ENCODE assay signal across 9 cellular contexts in the genomic region with DNA sequence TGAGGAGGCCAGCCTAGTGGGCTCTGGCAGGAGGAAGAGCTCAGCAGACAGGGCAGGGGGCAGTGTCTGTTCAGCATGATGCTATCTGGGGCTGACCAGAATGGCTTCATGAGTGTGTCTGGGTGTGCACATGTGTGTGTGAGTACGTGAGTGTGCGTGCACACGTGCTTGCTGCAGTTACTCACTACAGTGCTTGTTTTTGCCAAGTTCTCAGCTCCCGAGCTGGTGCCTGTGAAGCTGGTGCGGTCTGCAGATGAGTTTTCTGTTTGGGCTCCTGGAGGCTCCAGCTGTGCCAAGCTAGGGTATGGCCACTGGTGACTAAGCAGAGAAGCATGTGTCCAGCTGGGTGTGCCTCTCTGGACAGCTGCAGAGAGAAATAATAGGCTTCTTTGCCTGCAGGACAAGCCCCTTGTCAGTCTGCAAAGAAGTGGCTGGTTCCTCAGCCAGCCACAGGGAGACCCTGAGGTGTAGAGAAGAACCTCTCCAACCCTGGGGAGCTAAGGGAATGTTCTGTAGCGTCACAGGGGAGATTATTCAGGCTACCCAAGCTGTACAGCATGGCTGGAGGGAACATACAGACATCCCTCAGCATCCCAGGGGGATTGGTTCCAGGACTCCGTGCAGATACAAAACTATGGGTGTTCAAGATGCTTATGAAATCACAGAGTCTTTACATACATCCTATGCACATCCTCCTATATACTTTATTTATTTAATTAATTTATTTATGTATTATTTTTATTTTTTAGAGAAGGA. TPM values are rescaled to one million over a fixed set of nuclear protein-coding genes. Genes with fewer than 3 reads are reported as not detected.
DNase-seq lines count a peak whose midpoint lies in the region; ATAC-seq and TF ChIP-seq lines count a peak whose summit lies in the region.
"Had no signal": no experiment of that assay in that cellular context is flagged by ENCODE, and none has a peak within 500 bp of the region (broad histone marks: within the 10 kb centered on the region; RNA-seq: fewer than 3 reads in every experiment).

No MANE protein-coding gene starts in this region.

- POLR2A ChIA-PET in SK-N-SH (lab: Yijun Ruan, JAX), result no interaction called here

- H2AFZ ChIP-seq in SK-N-SH (ENCODE audit: low read depth), result no peak overlapping the region

- peaks cover 25% of the 10 kb centered on the region for H3F3A ChIP-seq in SK-N-SH (replicated peaks; ENCODE audit: insufficient read depth)

- TF ChIP-seq RAD21 in SK-N-SH (IDR thresholded peaks at IDR 0.05; ENCODE audit: low read length), result no peak

- peak; percentile 31 for TF ChIP-seq CTCF in SK-N-SH (IDR thresholded peaks at IDR 0.05)

- no peaks in the 10 kb centered on the region for H4K20me1 ChIP-seq in SK-N-SH (ENCODE audit: insufficient read depth)

- H3K27ac ChIP-seq in SK-N-SH (ENCODE audit: low read depth in 2 of 2, low read length in 1 of 2), result peak overlapping the region in 1 of 2 experiments; percentile 49; a peak in 2 of 4 replicates
- peak overlapping the region; percentile 30 for H3K27ac ChIP-seq in rectal smooth muscle tissue (ENCODE audit: low read depth, low read length)
- H3K27ac ChIP-seq in effector memory CD4-positive, alpha-beta T cell (ENCODE audit: insufficient read depth, low read length, poor library complexity, severe bottlenecking), result no peak overlapping the region

- H3K4me3 ChIP-seq in SK-N-SH (ENCODE audit: low read depth in 2 of 2, low read length in 1 of 2) (no peak overlapping the region), rectal smooth muscle tissue (ENCODE audit: low read length) (no peak overlapping the region)
- no peak overlapping the region for H3K4me3 ChIP-seq in effector memory CD4-positive, alpha-beta T cell (ENCODE audit: insufficient read depth, low read depth, low read length, poor library complexity, severe bottlenecking)

- 39% methylated on average over 6 of the region's 7 CpGs for WGBS in SK-N-SH (ENCODE audit: low lambda C conversion rate)

- H3K9me2 ChIP-seq in SK-N-SH, result no peaks in the 10 kb centered on the region

- ATAC-seq in HG02798 (IDR thresholded peaks at IDR 0.05; ENCODE audit: poor library complexity, unreplicated experiment), result no peak

- no peaks in the 10 kb centered on the region for H3K79me2 ChIP-seq in SK-N-SH (ENCODE audit: insufficient read depth)

- peaks cover 8 to 38% of the 10 kb centered on the region in 2 experiments; a peak in 3 of 4 replicates for H3K4me1 ChIP-seq in SK-N-SH (ENCODE audit: control insufficient read depth in 1 of 2, insufficient read depth in 2 of 2, low read depth in 1 of 2, low read length in 1 of 2)
- H3K4me1 ChIP-seq in rectal smooth muscle tissue (ENCODE audit: control insufficient read depth, insufficient read depth, low read length), result no peaks in the 10 kb centered on the region
- no peaks in the 10 kb centered on the region for H3K4me1 ChIP-seq in effector memory CD4-positive, alpha-beta T cell (ENCODE audit: control insufficient read depth, insufficient read depth, low read length, poor library complexity, severe bottlenecking)

- TF ChIP-seq EP300 in SK-N-SH (IDR thresholded peaks at IDR 0.05; ENCODE audit: borderline replicate concordance in 1 of 2, low read depth in 1 of 2, low read length in 1 of 2), result peak in 1 of 2 experiments; percentile 42; a peak in 1 of 4 replicates

- CTCF ChIA-PET in SK-N-SH (lab: Yijun Ruan, JAX), result interaction anchor here (1.3 kb wide), 1 partner anchor 16 kb away, joined by 4 read pairs; no protein-coding TSS in a partner anchor

- H3K27me3 ChIP-seq in SK-N-SH (ENCODE audit: insufficient read depth), result no peaks in the 10 kb centered on the region
- no peaks in the 10 kb centered on the region for H3K27me3 ChIP-seq in rectal smooth muscle tissue (ENCODE audit: control insufficient read depth, insufficient read depth, low read length)
- H3K27me3 ChIP-seq in effector memory CD4-positive, alpha-beta T cell (replicated peaks; ENCODE audit: control insufficient read depth, insufficient read depth, low read length, poor library complexity, severe bottlenecking), result no peaks in the 10 kb centered on the region

- DNase-seq in Daoy (ENCODE audit: low read depth) (peak; percentile 97), SK-N-SH (no peak), foreskin melanocyte (peak; percentile 72), NCI-H446 treated with DMSO at 0.1 percent for 48 hours (lab: John Stamatoyannopoulos, UW) (no peak)
- no peak for DNase-seq in activated CD4-positive, alpha-beta T cell treated with anti-CD3 and anti-CD28 coated beads, Interleukin-2, amount 50 U/mL, for 48 hours
- DNase-seq in effector memory CD4-positive, alpha-beta T cell, result no peak
- DNase-seq: NK-92 treated with Interleukin-12 subunit alpha and Interleukin-12 subunit beta, amount 100 ng/mL, for 24 hours had no signal

- peak overlapping the region; percentile 54 for H3K4me2 ChIP-seq in SK-N-SH

- H3K9ac ChIP-seq in SK-N-SH (no peak overlapping the region), rectal smooth muscle tissue (ENCODE audit: low read length) (no peak overlapping the region)

- H3K9me3 ChIP-seq in SK-N-SH, result no peaks in the 10 kb centered on the region
- no peaks in the 10 kb centered on the region for H3K9me3 ChIP-seq in effector memory CD4-positive, alpha-beta T cell (ENCODE audit: control insufficient read depth, low read length)

- no peaks in the 10 kb centered on the region for H3K36me3 ChIP-seq in SK-N-SH (replicated peaks in 1 of 2; ENCODE audit: control insufficient read depth in 1 of 2, insufficient read depth in 2 of 2, low read length in 1 of 2)
- H3K36me3 ChIP-seq in rectal smooth muscle tissue (ENCODE audit: control insufficient read depth, insufficient read depth, low read length), result no peaks in the 10 kb centered on the region
- H3K36me3 ChIP-seq in effector memory CD4-positive, alpha-beta T cell (ENCODE audit: control insufficient read depth, insufficient read depth, low read length), result no peaks in the 10 kb centered on the region

TF ChIP-seq in SK-N-SH, 30 proteins besides CTCF, POLR2A, EP300 and RAD21 (continues in another document):
- TF ChIP-seq GATA2 (CRISPR knock-in tag; IDR thresholded peaks at IDR 0.05) (no peak), TCF12 (IDR thresholded peaks at IDR 0.05) (peak; percentile 87), TEAD4 (IDR thresholded peaks at IDR 0.05; ENCODE audit: borderline replicate concordance, insufficient read depth) (0 out of 2 replicates have a peak, but pooled peaks have one; percentile 53), JUND (IDR thresholded peaks at IDR 0.05) (peak; percentile 85), EZH2phosphoT487 (IDR thresholded peaks at IDR 0.05; ENCODE audit: borderline replicate concordance, low read depth) (no peak), NFIC (IDR thresholded peaks at IDR 0.05; ENCODE audit: borderline replicate concordance) (peak; percentile 39; the same call in 1 of the 2 replicates), RFX5 (IDR thresholded peaks at IDR 0.05; ENCODE audit: low read length) (no peak)
- TF ChIP-seq, protein P1, sequence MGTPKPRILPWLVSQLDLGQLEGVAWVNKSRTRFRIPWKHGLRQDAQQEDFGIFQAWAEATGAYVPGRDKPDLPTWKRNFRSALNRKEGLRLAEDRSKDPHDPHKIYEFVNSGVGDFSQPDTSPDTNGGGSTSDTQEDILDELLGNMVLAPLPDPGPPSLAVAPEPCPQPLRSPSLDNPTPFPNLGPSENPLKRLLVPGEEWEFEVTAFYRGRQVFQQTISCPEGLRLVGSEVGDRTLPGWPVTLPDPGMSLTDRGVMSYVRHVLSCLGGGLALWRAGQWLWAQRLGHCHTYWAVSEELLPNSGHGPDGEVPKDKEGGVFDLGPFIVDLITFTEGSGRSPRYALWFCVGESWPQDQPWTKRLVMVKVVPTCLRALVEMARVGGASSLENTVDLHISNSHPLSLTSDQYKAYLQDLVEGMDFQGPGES (IDR thresholded peaks at IDR 0.05; ENCODE audit: low read depth, low read length), result no peak
- TF ChIP-seq, protein P2, sequence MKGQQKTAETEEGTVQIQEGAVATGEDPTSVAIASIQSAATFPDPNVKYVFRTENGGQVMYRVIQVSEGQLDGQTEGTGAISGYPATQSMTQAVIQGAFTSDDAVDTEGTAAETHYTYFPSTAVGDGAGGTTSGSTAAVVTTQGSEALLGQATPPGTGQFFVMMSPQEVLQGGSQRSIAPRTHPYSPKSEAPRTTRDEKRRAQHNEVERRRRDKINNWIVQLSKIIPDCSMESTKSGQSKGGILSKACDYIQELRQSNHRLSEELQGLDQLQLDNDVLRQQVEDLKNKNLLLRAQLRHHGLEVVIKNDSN (IDR thresholded peaks at IDR 0.05; ENCODE audit: borderline replicate concordance, low read depth), result no peak
- TF ChIP-seq, protein P3, sequence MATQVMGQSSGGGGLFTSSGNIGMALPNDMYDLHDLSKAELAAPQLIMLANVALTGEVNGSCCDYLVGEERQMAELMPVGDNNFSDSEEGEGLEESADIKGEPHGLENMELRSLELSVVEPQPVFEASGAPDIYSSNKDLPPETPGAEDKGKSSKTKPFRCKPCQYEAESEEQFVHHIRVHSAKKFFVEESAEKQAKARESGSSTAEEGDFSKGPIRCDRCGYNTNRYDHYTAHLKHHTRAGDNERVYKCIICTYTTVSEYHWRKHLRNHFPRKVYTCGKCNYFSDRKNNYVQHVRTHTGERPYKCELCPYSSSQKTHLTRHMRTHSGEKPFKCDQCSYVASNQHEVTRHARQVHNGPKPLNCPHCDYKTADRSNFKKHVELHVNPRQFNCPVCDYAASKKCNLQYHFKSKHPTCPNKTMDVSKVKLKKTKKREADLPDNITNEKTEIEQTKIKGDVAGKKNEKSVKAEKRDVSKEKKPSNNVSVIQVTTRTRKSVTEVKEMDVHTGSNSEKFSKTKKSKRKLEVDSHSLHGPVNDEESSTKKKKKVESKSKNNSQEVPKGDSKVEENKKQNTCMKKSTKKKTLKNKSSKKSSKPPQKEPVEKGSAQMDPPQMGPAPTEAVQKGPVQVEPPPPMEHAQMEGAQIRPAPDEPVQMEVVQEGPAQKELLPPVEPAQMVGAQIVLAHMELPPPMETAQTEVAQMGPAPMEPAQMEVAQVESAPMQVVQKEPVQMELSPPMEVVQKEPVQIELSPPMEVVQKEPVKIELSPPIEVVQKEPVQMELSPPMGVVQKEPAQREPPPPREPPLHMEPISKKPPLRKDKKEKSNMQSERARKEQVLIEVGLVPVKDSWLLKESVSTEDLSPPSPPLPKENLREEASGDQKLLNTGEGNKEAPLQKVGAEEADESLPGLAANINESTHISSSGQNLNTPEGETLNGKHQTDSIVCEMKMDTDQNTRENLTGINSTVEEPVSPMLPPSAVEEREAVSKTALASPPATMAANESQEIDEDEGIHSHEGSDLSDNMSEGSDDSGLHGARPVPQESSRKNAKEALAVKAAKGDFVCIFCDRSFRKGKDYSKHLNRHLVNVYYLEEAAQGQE (IDR thresholded peaks at IDR 0.05; ENCODE audit: low read depth, low read length), result 0 out of 2 replicates have a peak, but pooled peaks have one; percentile 40

RNA-seq across cellular contexts. Expression of a gene that starts 40.2 kb away (rescaled TPM):
- total RNA-seq in Daoy (2014; rRNA removed; shearing (Covaris generic)), result 5.3 and 6.1 TPM in 2 replicates
- polyA plus RNA-seq in SK-N-SH (2012; rRNA removed), result 12.9 and 13.8 TPM in 2 replicates
- 8.0 and 10.9 TPM in 2 replicates for polyA plus RNA-seq in SK-N-SH (2012; cell fraction: cytosol; rRNA removed)
- polyA plus RNA-seq in SK-N-SH (2012; cell fraction: nucleus; rRNA removed), result 8.0 and 8.2 TPM in 2 replicates

RNA-seq across cellular contexts. Expression of a gene that starts 57.4 kb away (rescaled TPM):
- 81.8 and 103 TPM in 2 replicates for total RNA-seq in Daoy (2014; rRNA removed; shearing (Covaris generic))
- polyA plus RNA-seq in SK-N-SH (2012; rRNA removed), result 14.1 and 14.5 TPM in 2 replicates
- 17.3 and 19.2 TPM in 2 replicates for polyA plus RNA-seq in SK-N-SH (2012; cell fraction: cytosol; rRNA removed)
- 19.5 and 25.5 TPM in 2 replicates for polyA plus RNA-seq in SK-N-SH (2012; cell fraction: nucleus; rRNA removed)

Comparison
In these comparisons a context has a peak if more than half of its experiments do, and no peak if none do; other contexts are left out.
1. DNase-seq: peak in Daoy (single experiment) and foreskin melanocyte (single experiment); none in SK-N-SH (single experiment), activated CD4-positive, alpha-beta T cell treated with anti-CD3 and anti-CD28 coated beads, Interleukin-2, amount 50 U/mL, for 48 hours (0 of 2), effector memory CD4-positive, alpha-beta T cell (0 of 3) and NCI-H446 treated with DMSO at 0.1 percent for 48 hours (single experiment).